In genomic region chr3:133092676-133093075, GRCh38 we compare ENCODE assay signal across 24 cellular contexts. TPM values are rescaled to one million over a fixed set of nuclear protein-coding genes. Genes with fewer than 3 reads are reported as not detected.
"Had no signal": no experiment of that assay in that cellular context is flagged by ENCODE, and none has a peak within 500 bp of the region (broad histone marks: within the 10 kb centered on the region; RNA-seq: fewer than 3 reads in every experiment).

No MANE protein-coding gene starts in this region.

- H3K4me3 ChIP-seq: esophagus squamous epithelium, lower lobe of right lung, right lobe of liver, stomach, thyroid gland, vagina had no signal

- H3K9me3 ChIP-seq: esophagus squamous epithelium, lower lobe of right lung, neutrophil, right lobe of liver, stomach, thyroid gland, vagina had no signal

- H2AFZ ChIP-seq: parathyroid adenoma had no signal

- H3K9me3 Mint-ChIP-seq: natural killer cell treated with Interleukin-12 subunit alpha and Interleukin-12 subunit beta and Interleukin-15 and Interleukin-18, amount 100 ng/mL, for 72 hours had no signal

- H3K4me1 ChIP-seq: esophagus squamous epithelium, lower lobe of right lung, parathyroid adenoma, right lobe of liver, stomach, thyroid gland, vagina had no signal

- H3K27me3 Mint-ChIP-seq: effector memory CD8-positive, alpha-beta T cell; progenitor cell of endocrine pancreas had no signal

- H3K27ac ChIP-seq: esophagus squamous epithelium, lower lobe of right lung, neutrophil, parathyroid adenoma, right lobe of liver, stomach, thyroid gland, vagina had no signal

- H3K4me3 Mint-ChIP-seq: effector memory CD8-positive, alpha-beta T cell; natural killer cell treated with Interleukin-12 subunit alpha and Interleukin-12 subunit beta and Interleukin-15 and Interleukin-18, amount 100 ng/mL, for 72 hours; neural crest cell; stimulated activated effector memory CD8-positive, alpha-beta T cell treated with anti-CD3 and anti-CD28 coated beads, Interleukin-12 subunit alpha, Interleukin-12 subunit beta, amount 100 ng/mL, for 72 hours had no signal

- H3K4me1 Mint-ChIP-seq: naive B cell; neural crest cell; stimulated activated effector memory CD8-positive, alpha-beta T cell treated with anti-CD3 and anti-CD28 coated beads, Interleukin-12 subunit alpha, Interleukin-12 subunit beta, amount 100 ng/mL, for 72 hours had no signal

- H3K79me2 ChIP-seq: parathyroid adenoma had no signal

- H3K27ac Mint-ChIP-seq: effector memory CD8-positive, alpha-beta T cell; naive B cell; natural killer cell treated with Interleukin-12 subunit alpha and Interleukin-12 subunit beta and Interleukin-15 and Interleukin-18, amount 100 ng/mL, for 72 hours; progenitor cell of endocrine pancreas; stimulated activated effector memory CD8-positive, alpha-beta T cell treated with anti-CD3 and anti-CD28 coated beads, Interleukin-12 subunit alpha, Interleukin-12 subunit beta, amount 100 ng/mL, for 72 hours had no signal

- H3K36me3 ChIP-seq: esophagus squamous epithelium, lower lobe of right lung, neutrophil, right lobe of liver, stomach, thyroid gland, vagina had no signal

- DNase-seq: cortex of kidney; effector memory CD8-positive, alpha-beta T cell; erythroblast; esophagus squamous epithelium; head of caudate nucleus; left ventricle myocardium superior; lower lobe of right lung; naive B cell; right lobe of liver; stimulated activated CD4-positive, alpha-beta T cell treated with anti-CD3 and anti-CD28 coated beads, Interleukin-2, amount 100 ng/mL, for 24 hours; stimulated activated CD4-positive, alpha-beta T cell treated with anti-CD3 and anti-CD28 coated beads, Interleukin-4, amount 100 ng/mL, for 24 hours; stimulated activated naive CD4-positive, alpha-beta T cell treated with Interleukin-2 at 50 U/mL for 16 hours; stomach; thyroid gland; trophoblast cell had no signal

- H3K9ac ChIP-seq: parathyroid adenoma had no signal

- H3K27me3 ChIP-seq: esophagus squamous epithelium, neutrophil, right lobe of liver, stomach, thyroid gland, vagina had no signal

- H3K36me3 Mint-ChIP-seq: naive B cell; natural killer cell treated with Interleukin-12 subunit alpha and Interleukin-12 subunit beta and Interleukin-15 and Interleukin-18, amount 100 ng/mL, for 72 hours; stimulated activated effector memory CD8-positive, alpha-beta T cell treated with anti-CD3 and anti-CD28 coated beads, Interleukin-12 subunit alpha, Interleukin-12 subunit beta, amount 100 ng/mL, for 72 hours had no signal

- ATAC-seq: effector memory CD8-positive, alpha-beta T cell; lower lobe of right lung; natural killer cell treated with Interleukin-12 subunit alpha and Interleukin-12 subunit beta and Interleukin-15 and Interleukin-18, amount 100 ng/mL, for 72 hours; right lobe of liver; stimulated activated effector memory CD8-positive, alpha-beta T cell treated with anti-CD3 and anti-CD28 coated beads, Interleukin-12 subunit alpha, Interleukin-12 subunit beta, amount 100 ng/mL, for 72 hours had no signal

RNA-seq across cellular contexts. Expression of gene TMEM108, which starts 54.5 kb away (rescaled TPM):
- total RNA-seq: dermis microvascular lymphatic vessel endothelial cell; natural killer cell treated with Interleukin-12 subunit alpha and Interleukin-12 subunit beta and Interleukin-15 and Interleukin-18, amount 100 ng/mL, for 72 hours had no signal
- polyA plus RNA-seq: keratinocyte had no signal
